In the genomic region with DNA sequence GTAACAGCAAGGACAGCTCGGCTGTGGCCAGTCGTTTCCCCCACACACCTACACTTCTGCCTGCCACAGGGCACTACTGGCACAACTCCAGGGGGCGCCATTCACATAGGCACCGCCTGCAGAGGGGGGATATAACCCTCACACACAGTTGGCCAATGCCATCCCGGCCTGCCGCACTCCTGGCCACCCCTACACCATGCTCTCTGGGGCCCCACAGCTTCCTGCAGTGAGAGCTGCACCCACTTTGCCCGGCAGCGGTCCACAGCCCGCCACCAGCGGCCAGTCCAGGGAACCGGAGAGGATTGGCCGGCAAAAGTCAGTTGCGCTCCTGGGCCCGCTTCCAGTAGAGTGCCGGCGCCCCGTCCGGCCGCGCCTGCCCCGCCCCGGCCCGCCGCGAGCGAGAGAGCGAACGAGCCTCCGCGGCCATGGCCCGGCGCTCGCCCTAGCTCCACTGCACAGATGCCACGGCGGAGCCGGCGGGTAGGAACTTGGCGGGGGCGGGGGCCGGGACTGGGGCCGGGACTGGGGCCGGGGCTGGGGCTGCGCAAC, we compare ENCODE assay signal across 8 cellular contexts. TPM values are rescaled to one million over a fixed set of nuclear protein-coding genes. Genes with fewer than 3 reads are reported as not detected.
DNase-seq lines count a peak whose midpoint lies in the region; ATAC-seq and TF ChIP-seq lines count a peak whose summit lies in the region.

No MANE protein-coding gene starts in this region.

- H3K27me3 ChIP-seq in colonic mucosa (no peaks in the 10 kb centered on the region), layer of hippocampus (ENCODE audit: control insufficient read depth, insufficient read depth, low read length) (no peaks in the 10 kb centered on the region)

- ATAC-seq in GM21423 (IDR thresholded peaks at IDR 0.05; ENCODE audit: unreplicated experiment) (peak; percentile 20), activated B cell treated with CpG ODN at 0.5 μM for 24 hours (ENCODE audit: low read depth) (peak; percentile 43), HG03196 (IDR thresholded peaks at IDR 0.05; ENCODE audit: unreplicated experiment) (no peak)

- H3K9ac ChIP-seq in colonic mucosa (ENCODE audit: low read depth in 2 of 2, low read length in 2 of 2) = peak overlapping the region; percentile 3 to 70

- CTCF ChIA-PET in Calu3 (lab: Charles Lee) = interaction anchor here (0.6 to 3.5 kb wide), 7 partner anchors 10 to 133 kb away, joined by 3 to 15 read pairs (median 6); no protein-coding TSS in a partner anchor
- CTCF ChIA-PET in activated B cell treated with CpG ODN at 0.5 μM for 24 hours (lab: Charles Lee) = interaction anchor here (1.1 to 5.2 kb wide), 5 partner anchors 10 to 49 kb away, joined by 3 to 40 read pairs (median 6); no protein-coding TSS in a partner anchor

- H3K4me1 Mint-ChIP-seq in Calu3 (ENCODE audit: low read depth, unreplicated experiment) (peaks cover 9% of the 10 kb centered on the region), activated B cell treated with CpG ODN at 0.5 μM for 24 hours (peaks cover 64% of the 10 kb centered on the region)

- DNase-seq in Calu3 = peak; percentile 68
- no peak for DNase-seq in activated B cell treated with CpG ODN at 0.5 μM for 24 hours
- peak; percentile 78 for DNase-seq in colonic mucosa
- DNase-seq in stimulated activated CD4-positive, alpha-beta T cell treated with anti-CD3 and anti-CD28 coated beads, Interleukin-1b, Interleukin-23, amount 100 ng/mL, for 48 hours = peak; percentile 39

- H3K4me3 Mint-ChIP-seq in Calu3 (ENCODE audit: low read depth, unreplicated experiment) (peak overlapping the region; percentile 84), activated B cell treated with CpG ODN at 0.5 μM for 24 hours (peak overlapping the region; percentile 80)

- no TSS peak for BruUV-seq in Calu3 (replicated peaks; lab: Mats Ljungman, UMichigan)

- peak; percentile 73 for TF ChIP-seq CTCF in Calu3 (IDR thresholded peaks at IDR 0.05; ENCODE audit: unreplicated experiment)
- TF ChIP-seq CTCF in LNCAP (IDR thresholded peaks at IDR 0.05) = peak; percentile 70
- no peak for TF ChIP-seq CTCF in activated B cell treated with CpG ODN at 0.5 μM for 24 hours (IDR thresholded peaks at IDR 0.05)
- peak; percentile 10 for TF ChIP-seq CTCF in colonic mucosa (IDR thresholded peaks at IDR 0.05)

- H3K36me3 ChIP-seq in colonic mucosa = no peaks in the 10 kb centered on the region

- H3K27ac ChIP-seq in colonic mucosa = peak overlapping the region; percentile 82
- peak overlapping the region; percentile 71 for H3K27ac ChIP-seq in layer of hippocampus (ENCODE audit: low read depth, low read length)

- H3K4me1 ChIP-seq in colonic mucosa = peaks cover 17% of the 10 kb centered on the region

- H3K9me3 ChIP-seq in colonic mucosa = no peaks in the 10 kb centered on the region

- H3K27me3 Mint-ChIP-seq in Calu3 (ENCODE audit: unreplicated experiment) (no peaks in the 10 kb centered on the region), activated B cell treated with CpG ODN at 0.5 μM for 24 hours (no peaks in the 10 kb centered on the region)

- intact Hi-C loops in Calu3 (cut with micrococcal nuclease; ENCODE audit: unreplicated experiment) = no loop called here
- intact Hi-C loops in activated B cell treated with CpG ODN at 0.5 μM for 24 hours (cut with micrococcal nuclease) = loop anchor here (1.0 to 10.0 kb wide), 5 partner anchors 9 to 143 kb away; partner anchors contain the start of gene SPECC1L
- intact Hi-C loops in colonic mucosa (cut with DNase I) = no loop called here

- H3K36me3 Mint-ChIP-seq in Calu3 (ENCODE audit: insufficient read depth, unreplicated experiment) = peaks cover 14% of the 10 kb centered on the region
- H3K36me3 Mint-ChIP-seq in activated B cell treated with CpG ODN at 0.5 μM for 24 hours (ENCODE audit: low read depth) = peaks cover 3% of the 10 kb centered on the region

- H3K9me3 Mint-ChIP-seq in Calu3 (ENCODE audit: low read depth, unreplicated experiment) (no peaks in the 10 kb centered on the region), activated B cell treated with CpG ODN at 0.5 μM for 24 hours (no peaks in the 10 kb centered on the region)

- POLR2A ChIA-PET in activated B cell treated with CpG ODN at 0.5 μM for 24 hours (lab: Charles Lee) = interaction anchor here (0.6 to 3.9 kb wide), 14 partner anchors 9 to 1940 kb away, joined by 3 to 25 read pairs (median 4); partner anchors contain the start of genes CABIN1, MIF and SLC2A11

- no peak overlapping the region for H3K27ac Mint-ChIP-seq in Calu3 (ENCODE audit: unreplicated experiment)
- H3K27ac Mint-ChIP-seq in activated B cell treated with CpG ODN at 0.5 μM for 24 hours = peak overlapping the region; percentile 72

- peak overlapping the region; percentile 75 for H3K4me3 ChIP-seq in colonic mucosa

RNA-seq across cellular contexts. Expression of gene SUSD2, which starts 25.6 kb away (rescaled TPM):
- total RNA-seq in Calu3 (2022) (2.5 and 3.1 TPM in 2 replicates), activated B cell treated with CpG ODN at 0.5 μM for 24 hours (0.39 and 0.93 TPM in 2 replicates), colonic mucosa (1 to 10 TPM; 1.2 to 2.4 TPM)
